17 cellular contexts compared by ENCODE assay signal in the genomic region with DNA sequence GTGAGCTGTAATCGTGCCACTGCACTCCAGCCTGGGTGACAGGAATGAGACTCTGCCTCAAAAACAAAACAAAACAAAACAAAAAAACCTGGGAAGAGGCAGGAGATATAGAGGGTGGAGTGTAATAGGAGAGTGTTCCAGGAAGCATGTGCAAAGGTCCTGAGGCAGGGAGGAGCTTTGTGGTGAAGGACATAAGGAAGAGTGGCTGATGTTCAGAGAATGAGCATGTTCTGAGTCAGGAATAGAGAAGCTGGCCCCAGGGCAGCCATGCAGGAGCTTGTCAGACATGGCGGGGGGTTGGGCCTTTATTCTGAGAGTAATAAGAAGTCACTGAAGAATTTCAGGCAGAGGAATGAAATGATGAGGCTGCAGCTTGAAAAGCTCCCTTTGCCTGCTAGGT.
A peak's percentile ranks its signal among the peaks of the same experiment; 100 is the strongest.
DNase-seq lines count a peak whose midpoint lies in the region; ATAC-seq and TF ChIP-seq lines count a peak whose summit lies in the region.
"Had no signal": no experiment of that assay in that cellular context is flagged by ENCODE, and none has a peak within 500 bp of the region (broad histone marks: within the 10 kb centered on the region; RNA-seq: fewer than 3 reads in every experiment).

No MANE protein-coding gene starts in this region.

- H3K36me3 ChIP-seq in H7 (replicated peaks; ENCODE audit: control insufficient read depth, insufficient read depth, low read length) = no peaks in the 10 kb centered on the region
- H3K36me3 ChIP-seq: BE2C had no signal

- peaks cover 24 to 32% of the 10 kb centered on the region in 2 donors for H3K4me1 Mint-ChIP-seq in natural killer cell
- H3K4me1 Mint-ChIP-seq in natural killer cell treated with Interleukin-12 subunit alpha and Interleukin-12 subunit beta and Interleukin-15 and Interleukin-18, amount 100 ng/mL, for 72 hours (ENCODE audit: low read depth in 2 of 2) = peaks cover 20 to 29% of the 10 kb centered on the region in 2 donors
- peaks cover 7% of the 10 kb centered on the region for H3K4me1 Mint-ChIP-seq in activated naive CD8-positive, alpha-beta T cell treated with anti-CD3 and anti-CD28 coated beads for 36 hours
- H3K4me1 Mint-ChIP-seq: H9, IgD-negative memory B cell had no signal

- peak overlapping the region; percentile 10 to 41 for H3K27ac Mint-ChIP-seq in natural killer cell
- H3K27ac Mint-ChIP-seq in natural killer cell treated with Interleukin-12 subunit alpha and Interleukin-12 subunit beta and Interleukin-15 and Interleukin-18, amount 100 ng/mL, for 72 hours = no peak overlapping the region
- no peak overlapping the region for H3K27ac Mint-ChIP-seq in activated naive CD8-positive, alpha-beta T cell treated with anti-CD3 and anti-CD28 coated beads for 36 hours
- H3K27ac Mint-ChIP-seq: H9, IgD-negative memory B cell had no signal

- no peaks in the 10 kb centered on the region for H3K27me3 Mint-ChIP-seq in natural killer cell (ENCODE audit: low read depth in 2 of 2)
- H3K27me3 Mint-ChIP-seq in natural killer cell treated with Interleukin-12 subunit alpha and Interleukin-12 subunit beta and Interleukin-15 and Interleukin-18, amount 100 ng/mL, for 72 hours = no peaks in the 10 kb centered on the region
- H3K27me3 Mint-ChIP-seq in activated naive CD8-positive, alpha-beta T cell treated with anti-CD3 and anti-CD28 coated beads for 36 hours = no peaks in the 10 kb centered on the region
- H3K27me3 Mint-ChIP-seq: CD4-positive, alpha-beta memory T cell; IgD-negative memory B cell had no signal

- H3K4me3 Mint-ChIP-seq in natural killer cell = no peak overlapping the region
- no peak overlapping the region for H3K4me3 Mint-ChIP-seq in natural killer cell treated with Interleukin-12 subunit alpha and Interleukin-12 subunit beta and Interleukin-15 and Interleukin-18, amount 100 ng/mL, for 72 hours
- no peak overlapping the region for H3K4me3 Mint-ChIP-seq in activated naive CD8-positive, alpha-beta T cell treated with anti-CD3 and anti-CD28 coated beads for 36 hours
- H3K4me3 Mint-ChIP-seq: H9, IgD-negative memory B cell had no signal

- ATAC-seq in natural killer cell = no peak
- ATAC-seq in natural killer cell treated with Interleukin-12 subunit alpha and Interleukin-12 subunit beta and Interleukin-15 and Interleukin-18, amount 100 ng/mL, for 72 hours = no peak

- DNase-seq in natural killer cell (no peak), RPMI7951 (ENCODE audit: low read depth) (peak; percentile 28), epithelial cell of prostate (ENCODE audit: low read depth, low spot score) (peak; percentile 36), NCI-H446 treated with DMSO at 0.1 percent for 48 hours (lab: John Stamatoyannopoulos, UW) (no peak), H7 (no peak), middle frontal gyrus (ENCODE audit: extremely low spot score, low spot score) (no peak)
- DNase-seq in natural killer cell treated with Interleukin-12 subunit alpha and Interleukin-12 subunit beta and Interleukin-15 and Interleukin-18, amount 100 ng/mL, for 72 hours (ENCODE audit: low spot score) = no peak
- DNase-seq in activated naive CD8-positive, alpha-beta T cell treated with anti-CD3 and anti-CD28 coated beads for 36 hours = no peak
- DNase-seq: BE2C, H9, NCI-H1105 treated with DMSO at 0.1 percent for 48 hours, NCI-H1694, NCI-H2081 treated with DMSO at 0.1 percent for 48 hours, SHP77 treated with DMSO at 0.1 percent for 48 hours, SK-N-SH had no signal

- intact Hi-C loops in natural killer cell (cut with micrococcal nuclease) = no loop called here

- TF ChIP-seq CTCF in natural killer cell (IDR thresholded peaks at IDR 0.05) = no peak

- no peak overlapping the region for H3K4me3 ChIP-seq in H7 (ENCODE audit: insufficient read depth, low read depth, low read length)

- no peaks in the 10 kb centered on the region for H3K27me3 ChIP-seq in H7 (ENCODE audit: control insufficient read depth, insufficient read depth, low read length)
- H3K27me3 ChIP-seq: BE2C had no signal

- H3K27ac ChIP-seq in epithelial cell of prostate = no peak overlapping the region

- peaks cover 9% of the 10 kb centered on the region for H3K36me3 Mint-ChIP-seq in natural killer cell
- H3K36me3 Mint-ChIP-seq in natural killer cell treated with Interleukin-12 subunit alpha and Interleukin-12 subunit beta and Interleukin-15 and Interleukin-18, amount 100 ng/mL, for 72 hours = peaks cover 19% of the 10 kb centered on the region
- H3K36me3 Mint-ChIP-seq in activated naive CD8-positive, alpha-beta T cell treated with anti-CD3 and anti-CD28 coated beads for 36 hours = peaks cover 8% of the 10 kb centered on the region
- H3K36me3 Mint-ChIP-seq: IgD-negative memory B cell had no signal

- H3K9me3 Mint-ChIP-seq in natural killer cell = peaks cover 4% of the 10 kb centered on the region in 2 donors
- peaks cover 14% of the 10 kb centered on the region for H3K9me3 Mint-ChIP-seq in natural killer cell treated with Interleukin-12 subunit alpha and Interleukin-12 subunit beta and Interleukin-15 and Interleukin-18, amount 100 ng/mL, for 72 hours
- peaks cover 18% of the 10 kb centered on the region for H3K9me3 Mint-ChIP-seq in activated naive CD8-positive, alpha-beta T cell treated with anti-CD3 and anti-CD28 coated beads for 36 hours

Comparison
In these comparisons a context has a peak if more than half of its experiments do, and no peak if none do; other contexts are left out.
1. H3K27ac Mint-ChIP-seq: peak in natural killer cell (2 of 2); none in natural killer cell treated with Interleukin-12 subunit alpha and Interleukin-12 subunit beta and Interleukin-15 and Interleukin-18, amount 100 ng/mL, for 72 hours (0 of 2) and activated naive CD8-positive, alpha-beta T cell treated with anti-CD3 and anti-CD28 coated beads for 36 hours (single experiment).
2. DNase-seq: peak in RPMI7951 (single experiment) and epithelial cell of prostate (single experiment); none in natural killer cell (single experiment), natural killer cell treated with Interleukin-12 subunit alpha and Interleukin-12 subunit beta and Interleukin-15 and Interleukin-18, amount 100 ng/mL, for 72 hours (single experiment), NCI-H446 treated with DMSO at 0.1 percent for 48 hours (single experiment), H7 (single experiment), activated naive CD8-positive, alpha-beta T cell treated with anti-CD3 and anti-CD28 coated beads for 36 hours (single experiment) and middle frontal gyrus (single experiment).